In the genomic region with DNA sequence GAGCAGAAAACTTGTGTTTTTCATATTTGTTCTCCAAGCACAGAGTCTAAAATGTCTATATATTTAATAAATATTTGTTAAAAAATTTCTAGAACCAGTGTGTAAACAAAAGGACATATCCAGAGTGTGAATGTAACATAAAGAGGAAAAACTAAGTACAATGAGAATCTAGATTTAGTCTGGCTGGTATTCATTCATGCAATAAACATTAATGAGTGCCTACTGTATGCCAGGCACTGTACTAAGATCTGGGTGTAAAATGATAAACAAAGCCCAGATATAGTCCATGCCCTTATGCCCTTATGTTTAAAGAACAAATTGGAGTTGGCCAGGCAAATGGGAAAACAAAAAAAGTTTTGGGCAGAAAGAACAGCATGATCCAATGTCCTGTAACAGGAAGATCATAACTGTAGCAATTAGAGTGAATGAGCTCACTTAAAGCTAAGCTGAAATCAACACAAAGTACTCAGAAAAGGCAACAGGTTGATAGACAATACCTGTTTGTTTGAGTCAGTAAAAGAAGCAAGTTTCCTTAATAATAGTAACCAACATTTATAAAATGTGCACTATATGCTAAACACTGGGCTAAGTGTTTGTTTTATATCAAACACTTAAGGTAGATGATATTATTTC, we compare ENCODE assay signal across 19 cellular contexts. TPM values are rescaled to one million over a fixed set of nuclear protein-coding genes. Genes with fewer than 3 reads are reported as not detected.
DNase-seq lines count a peak whose midpoint lies in the region; ATAC-seq lines count a peak whose summit lies in the region.
"Had no signal": no experiment of that assay in that cellular context is flagged by ENCODE, and none has a peak within 500 bp of the region (broad histone marks: within the 10 kb centered on the region; RNA-seq: fewer than 3 reads in every experiment).

No MANE protein-coding gene starts in this region.

- H3K4me3 Mint-ChIP-seq in activated naive CD4-positive, alpha-beta T cell treated with anti-CD3 and anti-CD28 coated beads, Interleukin-2, amount 50 U/mL, for 24 hours: peak overlapping the region; percentile 59
- H3K4me3 Mint-ChIP-seq in T-cell: peak overlapping the region in 2 of 3 donors; percentile 59 to 85
- H3K4me3 Mint-ChIP-seq in natural killer cell treated with Interleukin-12 subunit alpha and Interleukin-12 subunit beta and Interleukin-15 and Interleukin-18, amount 100 ng/mL, for 72 hours: peak overlapping the region; percentile 34

- POLR2A ChIA-PET in T-cell (lab: Charles Lee): no interaction called here

- no peak for DNase-seq in activated naive CD4-positive, alpha-beta T cell (lab: John Stamatoyannopoulos, UW)
- DNase-seq in T-cell (no peak), nucleus accumbens (lab: John Stamatoyannopoulos, UW) (no peak), NCI-H2107 treated with DMSO at 0.1 percent for 48 hours (lab: John Stamatoyannopoulos, UW; ENCODE audit: unreplicated experiment) (no peak), GM03348 (ENCODE audit: low spot score) (no peak)
- DNase-seq in natural killer cell treated with Interleukin-12 subunit alpha and Interleukin-12 subunit beta and Interleukin-15 and Interleukin-18, amount 100 ng/mL, for 72 hours (ENCODE audit: low spot score): no peak
- DNase-seq: CD8-positive, alpha-beta T cell; DMS53; EL; GOT3; MM.1S; NCI-H1092; NCI-H1436 treated with DMSO at 0.1 percent for 48 hours; NCI-H2029 treated with DMSO at 0.1 percent for 48 hours; NCI-H446 treated with DMSO at 0.1 percent for 48 hours; NCI-H69 had no signal

- no peaks in the 10 kb centered on the region for H3K9me3 Mint-ChIP-seq in activated naive CD4-positive, alpha-beta T cell treated with anti-CD3 and anti-CD28 coated beads, Interleukin-2, amount 50 U/mL, for 24 hours
- peaks cover 0 to 4% (median 0%) of the 10 kb centered on the region in 3 donors for H3K9me3 Mint-ChIP-seq in T-cell
- no peaks in the 10 kb centered on the region for H3K9me3 Mint-ChIP-seq in natural killer cell treated with Interleukin-12 subunit alpha and Interleukin-12 subunit beta and Interleukin-15 and Interleukin-18, amount 100 ng/mL, for 72 hours
- H3K9me3 Mint-ChIP-seq: CD8-positive, alpha-beta T cell had no signal

- H3K36me3 Mint-ChIP-seq in activated naive CD4-positive, alpha-beta T cell treated with anti-CD3 and anti-CD28 coated beads, Interleukin-2, amount 50 U/mL, for 24 hours: no peaks in the 10 kb centered on the region
- peaks cover 2% of the 10 kb centered on the region for H3K36me3 Mint-ChIP-seq in T-cell
- H3K36me3 Mint-ChIP-seq in natural killer cell treated with Interleukin-12 subunit alpha and Interleukin-12 subunit beta and Interleukin-15 and Interleukin-18, amount 100 ng/mL, for 72 hours: peaks cover 6% of the 10 kb centered on the region

- H3K27ac Mint-ChIP-seq in activated naive CD4-positive, alpha-beta T cell treated with anti-CD3 and anti-CD28 coated beads, Interleukin-2, amount 50 U/mL, for 24 hours: no peak overlapping the region
- H3K27ac Mint-ChIP-seq in T-cell: no peak overlapping the region
- H3K27ac Mint-ChIP-seq in natural killer cell treated with Interleukin-12 subunit alpha and Interleukin-12 subunit beta and Interleukin-15 and Interleukin-18, amount 100 ng/mL, for 72 hours: no peak overlapping the region

- no peaks in the 10 kb centered on the region for H3K27me3 Mint-ChIP-seq in activated naive CD4-positive, alpha-beta T cell treated with anti-CD3 and anti-CD28 coated beads, Interleukin-2, amount 50 U/mL, for 24 hours
- H3K27me3 Mint-ChIP-seq in T-cell: no peaks in the 10 kb centered on the region
- no peaks in the 10 kb centered on the region for H3K27me3 Mint-ChIP-seq in natural killer cell treated with Interleukin-12 subunit alpha and Interleukin-12 subunit beta and Interleukin-15 and Interleukin-18, amount 100 ng/mL, for 72 hours

- no peak for ATAC-seq in T-cell (replicated peaks in 1 of 4)
- ATAC-seq in natural killer cell treated with Interleukin-12 subunit alpha and Interleukin-12 subunit beta and Interleukin-15 and Interleukin-18, amount 100 ng/mL, for 72 hours: no peak
- ATAC-seq: CD8-positive, alpha-beta T cell; HCT116; Right ventricle myocardium inferior had no signal

- CTCF ChIA-PET in T-cell (lab: Charles Lee): no interaction called here

- H3K4me1 Mint-ChIP-seq in activated naive CD4-positive, alpha-beta T cell treated with anti-CD3 and anti-CD28 coated beads, Interleukin-2, amount 50 U/mL, for 24 hours: peaks cover 22% of the 10 kb centered on the region
- peaks cover 6 to 26% (median 24%) of the 10 kb centered on the region in 3 donors for H3K4me1 Mint-ChIP-seq in T-cell
- H3K4me1 Mint-ChIP-seq in natural killer cell treated with Interleukin-12 subunit alpha and Interleukin-12 subunit beta and Interleukin-15 and Interleukin-18, amount 100 ng/mL, for 72 hours (ENCODE audit: low read depth in 2 of 2): peaks cover 7 to 9% of the 10 kb centered on the region in 2 donors

RNA-seq across cellular contexts. Expression of a gene that starts 1.3 kb away (rescaled TPM):
- total RNA-seq in T-cell: 10 to 100 TPM; 13.2 to 17.3 (median 13.5) TPM
- total RNA-seq in natural killer cell treated with Interleukin-12 subunit alpha and Interleukin-12 subunit beta and Interleukin-15 and Interleukin-18, amount 100 ng/mL, for 72 hours: 10 to 100 TPM in 1 of 2 donors, 1 to 10 TPM in 1; 7.4 to 14.1 TPM

RNA-seq across cellular contexts. Expression of a gene that starts 1.7 kb away (rescaled TPM):
- 1 to 10 TPM in 1 of 5 donors, under 1 TPM in 4; 0.53 to 1.2 (median 0.67) TPM for total RNA-seq in T-cell
- under 1 TPM; 0.84 to 0.93 TPM for total RNA-seq in natural killer cell treated with Interleukin-12 subunit alpha and Interleukin-12 subunit beta and Interleukin-15 and Interleukin-18, amount 100 ng/mL, for 72 hours
